8 cellular contexts compared by ENCODE assay signal in the genomic region with DNA sequence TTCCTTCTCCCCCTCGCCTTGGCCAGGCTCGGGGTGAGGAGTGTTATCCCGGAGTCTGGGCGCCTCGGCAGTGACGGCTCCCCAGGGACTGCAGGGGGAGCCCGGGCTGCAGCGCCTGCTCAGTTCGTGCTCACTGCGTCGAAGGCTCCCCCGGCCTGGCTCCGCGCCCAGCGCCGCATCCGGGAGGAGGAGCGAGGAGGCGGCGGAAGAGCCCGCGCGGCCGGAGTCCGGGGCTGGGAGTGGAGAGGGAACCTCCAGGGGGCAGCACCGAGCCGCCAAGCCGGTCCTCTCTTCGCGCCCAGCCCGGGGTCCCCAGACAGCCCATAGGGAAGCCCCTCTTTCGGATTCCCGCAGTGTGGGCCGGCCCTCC. TPM values are rescaled to one million over a fixed set of nuclear protein-coding genes. Genes with fewer than 3 reads are reported as not detected.
A peak's percentile ranks its signal among the peaks of the same experiment; 100 is the strongest.
DNase-seq lines count a peak whose midpoint lies in the region; ATAC-seq and TF ChIP-seq lines count a peak whose summit lies in the region.

No MANE protein-coding gene starts in this region.

- peak; percentile 97 for DNase-seq in EL
- DNase-seq in GM23248 = peak; percentile 97
- peak; percentile 91 to 93 for DNase-seq in Kasumi-1 (lab: John Stamatoyannopoulos, UW)
- DNase-seq in RPMI7951 (ENCODE audit: low read depth) = peak; percentile 91
- DNase-seq in activated T-helper 9 cell treated with anti-CD3 and anti-CD28 coated beads, Interleukin-2, amount 50 U/mL, for 16 hours (ENCODE audit: low read depth) = peak; percentile 90
- DNase-seq in fibroblast of the aortic adventitia (ENCODE audit: low read depth) = peak; percentile 95
- peak; percentile 95 to 96 for DNase-seq in stimulated activated naive CD8-positive, alpha-beta T cell treated with anti-CD3 and anti-CD28 coated beads, Interleukin-15, amount 100 ng/mL, for 72 hours

- WGBS in GM23248 (ENCODE audit: low coverage in 1 of 2, low lambda C conversion rate in 2 of 2, missing lambda C conversion rate in 2 of 2), 2 experiments = 1 to 3% methylated on average over 26 to 28 of the region's 34 CpGs

- peak; percentile 77 for TF ChIP-seq EP300 in neural cell (conservative IDR thresholded peaks at IDR 0.05; ENCODE audit: poor library complexity, severe bottlenecking)

- H3K27me3 Mint-ChIP-seq in stimulated activated naive CD8-positive, alpha-beta T cell treated with anti-CD3 and anti-CD28 coated beads, Interleukin-15, amount 100 ng/mL, for 72 hours = no peaks in the 10 kb centered on the region

- H3K27me3 ChIP-seq in GM23248 (replicated peaks; ENCODE audit: insufficient read depth) (no peaks in the 10 kb centered on the region), neural cell (ENCODE audit: insufficient read depth, low read depth, low read length) (peaks cover 23% of the 10 kb centered on the region)

- peaks cover 27% of the 10 kb centered on the region for H3F3A ChIP-seq in GM23248 (ENCODE audit: insufficient read depth)
- H3F3A ChIP-seq in neural cell (ENCODE audit: insufficient read depth, low read length, poor library complexity, severe bottlenecking) = no peaks in the 10 kb centered on the region

- in situ Hi-C loops in GM23248 (cut with MboI) = no loop called here

- H3K9me3 Mint-ChIP-seq in stimulated activated naive CD8-positive, alpha-beta T cell treated with anti-CD3 and anti-CD28 coated beads, Interleukin-15, amount 100 ng/mL, for 72 hours = no peaks in the 10 kb centered on the region

- H3K4me3 ChIP-seq in GM23248 (peak overlapping the region; percentile 85), fibroblast of the aortic adventitia (ENCODE audit: low read depth, low read length) (peak overlapping the region; percentile 84), neural cell (ENCODE audit: low read length) (peak overlapping the region; percentile 84)

- H2AFZ ChIP-seq in GM23248 = peak overlapping the region; percentile 84
- H2AFZ ChIP-seq in neural cell (ENCODE audit: low read depth, low read length) = peak overlapping the region; percentile 30

- H3K27ac ChIP-seq in GM23248 (peak overlapping the region; percentile 96), neural cell (ENCODE audit: low read length) (peak overlapping the region; percentile 99)

- H3K79me2 ChIP-seq in GM23248 (ENCODE audit: insufficient read depth) (peaks cover 35% of the 10 kb centered on the region), neural cell (replicated peaks; ENCODE audit: insufficient read depth, low read length) (no peaks in the 10 kb centered on the region)

- TF ChIP-seq CTCF in fibroblast of the aortic adventitia (IDR thresholded peaks at IDR 0.05; ENCODE audit: insufficient read depth, low read length) (peak; percentile 77), neural cell (IDR thresholded peaks at IDR 0.05; ENCODE audit: poor library complexity, severe bottlenecking) (peak; percentile 97)

- peaks cover 32% of the 10 kb centered on the region for H3K4me1 ChIP-seq in GM23248 (ENCODE audit: insufficient read depth)

- peaks cover 68% of the 10 kb centered on the region for H3K4me1 Mint-ChIP-seq in stimulated activated naive CD8-positive, alpha-beta T cell treated with anti-CD3 and anti-CD28 coated beads, Interleukin-15, amount 100 ng/mL, for 72 hours

- H3K4me2 ChIP-seq in GM23248 (ENCODE audit: unreplicated experiment) = peak overlapping the region; percentile 99
- peak overlapping the region; percentile 90 for H3K4me2 ChIP-seq in neural cell (ENCODE audit: low read length)

- H4K20me1 ChIP-seq in GM23248 (ENCODE audit: insufficient read depth) (peaks cover 20% of the 10 kb centered on the region), neural cell (ENCODE audit: insufficient read depth) (peaks cover 4% of the 10 kb centered on the region)

- H3K9me2 ChIP-seq in GM23248 (ENCODE audit: insufficient read depth) (no peaks in the 10 kb centered on the region), neural cell (ENCODE audit: insufficient read depth, low read length) (no peaks in the 10 kb centered on the region)

- peak overlapping the region; percentile 96 to 97 for H3K27ac Mint-ChIP-seq in stimulated activated naive CD8-positive, alpha-beta T cell treated with anti-CD3 and anti-CD28 coated beads, Interleukin-15, amount 100 ng/mL, for 72 hours

- H3K9ac ChIP-seq in GM23248 (peak overlapping the region; percentile 90), neural cell (ENCODE audit: low read length) (peak overlapping the region; percentile 99)

- no peaks in the 10 kb centered on the region for H3K9me3 ChIP-seq in GM23248 (ENCODE audit: low read depth)
- H3K9me3 ChIP-seq in neural cell (ENCODE audit: low read length) = no peaks in the 10 kb centered on the region

- peak; percentile 77 for TF ChIP-seq RAD21 in neural cell (conservative IDR thresholded peaks at IDR 0.05)

- peak; percentile 64 for ATAC-seq in stimulated activated naive CD8-positive, alpha-beta T cell treated with anti-CD3 and anti-CD28 coated beads, Interleukin-15, amount 100 ng/mL, for 72 hours

- H3K36me3 ChIP-seq in GM23248 (ENCODE audit: low read depth) (peaks cover 22% of the 10 kb centered on the region; the same call in 1 of the 2 replicates), neural cell (ENCODE audit: insufficient read depth, low read length) (no peaks in the 10 kb centered on the region)

- peak overlapping the region; percentile 87 to 91 for H3K4me3 Mint-ChIP-seq in stimulated activated naive CD8-positive, alpha-beta T cell treated with anti-CD3 and anti-CD28 coated beads, Interleukin-15, amount 100 ng/mL, for 72 hours

TF ChIP-seq in neural cell, 6 proteins besides CTCF, POLR2A, EP300 and RAD21:
- TF ChIP-seq SMC3 (conservative IDR thresholded peaks at IDR 0.05; ENCODE audit: poor library complexity) = peak; percentile 81
- TF ChIP-seq MXI1 (conservative IDR thresholded peaks at IDR 0.05; ENCODE audit: poor library complexity, severe bottlenecking) = peak; percentile 27
- peak; percentile 83 for TF ChIP-seq POLR2AphosphoS5 (IDR thresholded peaks at IDR 0.05)
- TF ChIP-seq EZH2 (IDR thresholded peaks at IDR 0.05; ENCODE audit: borderline replicate concordance, insufficient read depth, low read length, poor library complexity, severe bottlenecking) = no peak
- TF ChIP-seq, protein P1, sequence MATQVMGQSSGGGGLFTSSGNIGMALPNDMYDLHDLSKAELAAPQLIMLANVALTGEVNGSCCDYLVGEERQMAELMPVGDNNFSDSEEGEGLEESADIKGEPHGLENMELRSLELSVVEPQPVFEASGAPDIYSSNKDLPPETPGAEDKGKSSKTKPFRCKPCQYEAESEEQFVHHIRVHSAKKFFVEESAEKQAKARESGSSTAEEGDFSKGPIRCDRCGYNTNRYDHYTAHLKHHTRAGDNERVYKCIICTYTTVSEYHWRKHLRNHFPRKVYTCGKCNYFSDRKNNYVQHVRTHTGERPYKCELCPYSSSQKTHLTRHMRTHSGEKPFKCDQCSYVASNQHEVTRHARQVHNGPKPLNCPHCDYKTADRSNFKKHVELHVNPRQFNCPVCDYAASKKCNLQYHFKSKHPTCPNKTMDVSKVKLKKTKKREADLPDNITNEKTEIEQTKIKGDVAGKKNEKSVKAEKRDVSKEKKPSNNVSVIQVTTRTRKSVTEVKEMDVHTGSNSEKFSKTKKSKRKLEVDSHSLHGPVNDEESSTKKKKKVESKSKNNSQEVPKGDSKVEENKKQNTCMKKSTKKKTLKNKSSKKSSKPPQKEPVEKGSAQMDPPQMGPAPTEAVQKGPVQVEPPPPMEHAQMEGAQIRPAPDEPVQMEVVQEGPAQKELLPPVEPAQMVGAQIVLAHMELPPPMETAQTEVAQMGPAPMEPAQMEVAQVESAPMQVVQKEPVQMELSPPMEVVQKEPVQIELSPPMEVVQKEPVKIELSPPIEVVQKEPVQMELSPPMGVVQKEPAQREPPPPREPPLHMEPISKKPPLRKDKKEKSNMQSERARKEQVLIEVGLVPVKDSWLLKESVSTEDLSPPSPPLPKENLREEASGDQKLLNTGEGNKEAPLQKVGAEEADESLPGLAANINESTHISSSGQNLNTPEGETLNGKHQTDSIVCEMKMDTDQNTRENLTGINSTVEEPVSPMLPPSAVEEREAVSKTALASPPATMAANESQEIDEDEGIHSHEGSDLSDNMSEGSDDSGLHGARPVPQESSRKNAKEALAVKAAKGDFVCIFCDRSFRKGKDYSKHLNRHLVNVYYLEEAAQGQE (IDR thresholded peaks at IDR 0.05; ENCODE audit: borderline replicate concordance) = peak; percentile 77
- TF ChIP-seq TAF1 (IDR thresholded peaks at IDR 0.05; ENCODE audit: low read depth) = no peak

RNA-seq across cellular contexts. Expression of a gene that starts 1.3 kb away (rescaled TPM):
- 14.3 and 19.0 TPM in 2 replicates for total RNA-seq in GM23248 (2014; rRNA removed; shearing (Covaris generic))
- 161 and 170 TPM in 2 replicates for polyA plus RNA-seq in GM23248 (2016; fragmentation: Nextera tagmentation; extraction: Ambion mirVana)
- 1.1 and 1.7 TPM in 2 replicates for total RNA-seq in RPMI7951 (2014; rRNA removed; shearing (Covaris generic))
- total RNA-seq in fibroblast of the aortic adventitia (ENCODE audit: low replicate concordance) = 1.6 and 6.3 TPM in 2 replicates
- polyA plus RNA-seq in neural cell = 8.9 and 15.6 TPM in 2 replicates
- 6.6 and 7.3 TPM in 2 replicates for polyA minus RNA-seq in neural cell

RNA-seq across cellular contexts. Expression of a gene that starts 25.1 kb away (rescaled TPM):
- 4.4 and 5.0 TPM in 2 replicates for total RNA-seq in GM23248 (2014; rRNA removed; shearing (Covaris generic))
- polyA plus RNA-seq in GM23248 (2016; fragmentation: Nextera tagmentation; extraction: Ambion mirVana) (8.6 and 9.4 TPM in 2 replicates), neural cell (146 and 177 TPM in 2 replicates)
- 5.5 and 10.3 TPM in 2 replicates for total RNA-seq in RPMI7951 (2014; rRNA removed; shearing (Covaris generic))
- 1.1 and 6.1 TPM in 2 replicates for total RNA-seq in fibroblast of the aortic adventitia (ENCODE audit: low replicate concordance)
- 97.0 and 110 TPM in 2 replicates for polyA minus RNA-seq in neural cell

Comparison
In these comparisons a context has a peak if more than half of its experiments do, and no peak if none do; other contexts are left out.
1. Peak in every context shown above with its lines: DNase-seq, ATAC-seq, H3K4me3 ChIP-seq and H3K27ac ChIP-seq.